ENCODE assay signal across 8 cellular contexts in genomic region chr18:58863539-58864145, GRCh38. TPM values are rescaled to one million over a fixed set of nuclear protein-coding genes. Genes with fewer than 3 reads are reported as not detected.
DNase-seq lines count a peak whose midpoint lies in the region; ATAC-seq and FAIRE-seq lines count a peak whose summit lies in the region.

No MANE protein-coding gene starts in this region.

- H3K18ac ChIP-seq in neuronal stem cell (ENCODE audit: low read length): peak overlapping the region; percentile 96

- H3K4me2 ChIP-seq in neuronal stem cell (ENCODE audit: insufficient read depth, low read length, poor library complexity, severe bottlenecking): peak overlapping the region; percentile 56

- H2BK15ac ChIP-seq in neuronal stem cell (ENCODE audit: low read length): no peak overlapping the region

- peak overlapping the region; percentile 77 for H2BK120ac ChIP-seq in neuronal stem cell (ENCODE audit: low read depth, low read length)

- H3K9me3 ChIP-seq in neuronal stem cell (replicated peaks in 1 of 2; ENCODE audit: control insufficient read depth in 2 of 2, insufficient read depth in 1 of 2, low read depth in 1 of 2, low read length in 2 of 2): peaks cover 6 to 22% of the 10 kb centered on the region in 2 donors

- H3K79me1 ChIP-seq in neuronal stem cell (ENCODE audit: low read depth, low read length): peaks cover 5% of the 10 kb centered on the region

- H3K4me3 Mint-ChIP-seq in T-helper 2 cell treated with Interferon-gamma antibody and Interleukin-4, amounts not matched to agents 5 μg/mL and 100 μg/mL, for 36 hours: no peak overlapping the region
- peak overlapping the region; percentile 40 to 68 for H3K4me3 Mint-ChIP-seq in activated T-cell treated with anti-CD3 and anti-CD28 coated beads, Interleukin-2, amount 50 U/mL, for 72 hours

- peak overlapping the region; percentile 57 for H2AFZ ChIP-seq in neuronal stem cell (ENCODE audit: low read length)

- WGBS in neuronal stem cell (ENCODE audit: extremely low coverage in 2 of 2, insufficient read length in 2 of 2, insufficient replicate concordance in 1 of 2), 2 donors: no CpG with 5 or more reads among the region's 72 CpGs

- H2AK5ac ChIP-seq in neuronal stem cell (ENCODE audit: low read depth, low read length): peak overlapping the region; percentile 92

- no peaks in the 10 kb centered on the region for H3K27me3 ChIP-seq in neuronal stem cell (ENCODE audit: control insufficient read depth in 3 of 3, insufficient read depth in 3 of 3, low read depth in 1 of 3, low read length in 3 of 3)

- peak overlapping the region; percentile 67 to 78 for H3K4me3 ChIP-seq in neuronal stem cell (ENCODE audit: low read length in 2 of 2)

- peaks cover 38 to 51% of the 10 kb centered on the region in 2 donors for H3K4me1 ChIP-seq in neuronal stem cell (ENCODE audit: control insufficient read depth in 2 of 2, insufficient read depth in 1 of 2, low read depth in 1 of 2, low read length in 2 of 2)

- ATAC-seq in activated T-cell treated with anti-CD3 and anti-CD28 coated beads, Interleukin-2, amount 50 U/mL, for 72 hours (replicated peaks in 1 of 2): peak; percentile 70 to 78

- no peak overlapping the region for H2BK12ac ChIP-seq in neuronal stem cell (ENCODE audit: low read length)

- H2BK5ac ChIP-seq in neuronal stem cell (ENCODE audit: low read length): peak overlapping the region; percentile 95

- peaks cover 68% of the 10 kb centered on the region for H3K27me3 Mint-ChIP-seq in T-helper 2 cell treated with Interferon-gamma antibody and Interleukin-4, amounts not matched to agents 5 μg/mL and 100 μg/mL, for 36 hours (ENCODE audit: low read depth)
- peaks cover 78% of the 10 kb centered on the region for H3K27me3 Mint-ChIP-seq in activated T-cell treated with anti-CD3 and anti-CD28 coated beads, Interleukin-2, amount 50 U/mL, for 72 hours (ENCODE audit: low read depth)

- no peaks in the 10 kb centered on the region for H3K36me3 Mint-ChIP-seq in T-helper 2 cell treated with Interferon-gamma antibody and Interleukin-4, amounts not matched to agents 5 μg/mL and 100 μg/mL, for 36 hours (ENCODE audit: low read depth)
- H3K36me3 Mint-ChIP-seq in activated T-cell treated with anti-CD3 and anti-CD28 coated beads, Interleukin-2, amount 50 U/mL, for 72 hours (ENCODE audit: insufficient read depth in 2 of 2): peaks cover 0 to 1% of the 10 kb centered on the region in 2 donors

- H4K8ac ChIP-seq in neuronal stem cell (ENCODE audit: low read depth, low read length): peak overlapping the region; percentile 66

- H3K23ac ChIP-seq in neuronal stem cell (ENCODE audit: low read depth, low read length, poor library complexity): no peak overlapping the region

- peaks cover 8 to 39% of the 10 kb centered on the region in 2 donors for H3K36me3 ChIP-seq in neuronal stem cell (replicated peaks in 1 of 2; ENCODE audit: control insufficient read depth in 2 of 2, insufficient read depth in 2 of 2, low read length in 2 of 2)

- peak overlapping the region; percentile 95 for H3K9ac ChIP-seq in neuronal stem cell (ENCODE audit: low read depth, low read length, poor library complexity)

- DNase-seq in T-helper 2 cell (peak in 3 of 5 experiments; percentile 9 to 40 (median 12)), LHCN-M2 (ENCODE audit: low read depth) (peak; percentile 37), frontal cortex (ENCODE audit: low spot score in 2 of 2) (peak; percentile 66 to 71), neuronal stem cell (ENCODE audit: low spot score) (peak; percentile 60), NCI-H2107 treated with DMSO at 0.1 percent for 48 hours (lab: John Stamatoyannopoulos, UW; ENCODE audit: unreplicated experiment) (no peak), SW480 (ENCODE audit: low spot score) (no peak)
- no peak for DNase-seq in T-helper 2 cell treated with Interferon-gamma antibody and Interleukin-4, amounts not matched to agents 5 μg/mL and 100 μg/mL, for 36 hours (ENCODE audit: low spot score)
- peak; percentile 32 to 50 for DNase-seq in activated T-cell treated with anti-CD3 and anti-CD28 coated beads, Interleukin-2, amount 50 U/mL, for 72 hours

- peak overlapping the region; percentile 18 for H3K4ac ChIP-seq in neuronal stem cell (ENCODE audit: low read length)

- H3K27ac Mint-ChIP-seq in T-helper 2 cell treated with Interferon-gamma antibody and Interleukin-4, amounts not matched to agents 5 μg/mL and 100 μg/mL, for 36 hours: no peak overlapping the region
- H3K27ac Mint-ChIP-seq in activated T-cell treated with anti-CD3 and anti-CD28 coated beads, Interleukin-2, amount 50 U/mL, for 72 hours: no peak overlapping the region

- FAIRE-seq in frontal cortex (lab: Jason Lieb, UNC): no peak

- H3K4me1 Mint-ChIP-seq in T-helper 2 cell treated with Interferon-gamma antibody and Interleukin-4, amounts not matched to agents 5 μg/mL and 100 μg/mL, for 36 hours (ENCODE audit: low read depth): peaks cover 11% of the 10 kb centered on the region
- peaks cover 10% of the 10 kb centered on the region for H3K4me1 Mint-ChIP-seq in activated T-cell treated with anti-CD3 and anti-CD28 coated beads, Interleukin-2, amount 50 U/mL, for 72 hours (ENCODE audit: low read depth)

- peak overlapping the region; percentile 94 for H3K27ac ChIP-seq in neuronal stem cell (replicated peaks; ENCODE audit: low read length)

- peak overlapping the region; percentile 27 for H3K14ac ChIP-seq in neuronal stem cell (ENCODE audit: low read length)

- H3K9me3 Mint-ChIP-seq in T-helper 2 cell treated with Interferon-gamma antibody and Interleukin-4, amounts not matched to agents 5 μg/mL and 100 μg/mL, for 36 hours: no peaks in the 10 kb centered on the region
- no peaks in the 10 kb centered on the region for H3K9me3 Mint-ChIP-seq in activated T-cell treated with anti-CD3 and anti-CD28 coated beads, Interleukin-2, amount 50 U/mL, for 72 hours

- peak overlapping the region; percentile 96 for H4K91ac ChIP-seq in neuronal stem cell (ENCODE audit: low read depth, low read length, poor library complexity)

RNA-seq across cellular contexts. Expression of gene ZNF532, which starts 1.0 kb away (rescaled TPM):
- total RNA-seq in LHCN-M2 (2014; rRNA removed): 32.7 and 33.5 TPM in 2 replicates
- 15.2 TPM for polyA plus RNA-seq in LHCN-M2 (2012)
- total RNA-seq in activated T-cell treated with anti-CD3 and anti-CD28 coated beads, Interleukin-2, amount 50 U/mL, for 72 hours: 10 to 100 TPM; 10.2 to 14.5 TPM
- total RNA-seq in frontal cortex: 305 TPM
- polyA plus RNA-seq in neuronal stem cell (2013, experiment 1 of 2): 101 TPM
- polyA plus RNA-seq in neuronal stem cell (2013, experiment 2 of 2): 101 TPM

Comparison
In these comparisons a context has a peak if more than half of its experiments do, and no peak if none do; other contexts are left out.
1. DNase-seq: peak in T-helper 2 cell (3 of 5), LHCN-M2 (single experiment), activated T-cell treated with anti-CD3 and anti-CD28 coated beads, Interleukin-2, amount 50 U/mL, for 72 hours (2 of 2), frontal cortex (2 of 2) and neuronal stem cell (single experiment); none in T-helper 2 cell treated with Interferon-gamma antibody and Interleukin-4, amounts not matched to agents 5 μg/mL and 100 μg/mL, for 36 hours (single experiment), NCI-H2107 treated with DMSO at 0.1 percent for 48 hours (single experiment) and SW480 (single experiment).